Comparison of ENCODE assay signal across 10 cellular contexts in the genomic region with DNA sequence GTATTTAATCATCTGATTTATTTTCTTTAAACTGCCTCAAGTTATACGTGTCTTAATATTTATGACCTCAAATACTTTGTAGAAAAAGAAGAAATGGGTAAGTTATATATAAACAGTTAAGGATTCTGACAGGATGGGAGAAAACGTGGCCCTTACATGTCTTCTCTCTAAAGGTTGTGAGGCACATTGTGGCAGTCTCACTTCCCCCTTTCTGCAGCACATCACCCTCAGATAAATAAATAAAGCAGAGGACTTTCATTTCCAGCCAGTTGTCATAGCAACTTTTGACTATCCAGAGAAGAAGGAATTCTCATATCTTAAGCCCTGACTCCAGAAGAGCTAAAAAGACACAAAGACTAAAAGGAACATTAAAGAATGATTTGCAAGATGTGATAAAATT.
DNase-seq lines count a peak whose midpoint lies in the region; ATAC-seq and TF ChIP-seq lines count a peak whose summit lies in the region.
"Had no signal": no experiment of that assay in that cellular context is flagged by ENCODE, and none has a peak within 500 bp of the region (broad histone marks: within the 10 kb centered on the region; RNA-seq: fewer than 3 reads in every experiment).

No MANE protein-coding gene starts in this region.

- DNase-seq in GM10266 (ENCODE audit: extremely low spot score) (peak; percentile 44), NOMO-1 treated with dmso at 0.1 percent for 144 hours (lab: John Stamatoyannopoulos, UW; ENCODE audit: unreplicated experiment) (peak; percentile 44), NCI-H510A treated with DMSO at 0.1 percent for 48 hours (lab: John Stamatoyannopoulos, UW) (no peak), HEK293T (ENCODE audit: extremely low spot score) (no peak)
- DNase-seq in central memory CD4-positive, alpha-beta T cell = no peak
- DNase-seq: mammary epithelial cell; stimulated activated CD4-positive, alpha-beta T cell treated with anti-CD3 and anti-CD28 coated beads, Interleukin-12 subunit alpha, Interleukin-12 subunit beta, amount 100 ng/mL, for 4 hours had no signal

- POLR2A ChIA-PET in HEK293T (lab: Yijun Ruan, JAX) = interaction anchor here (0.6 kb wide), 1 partner anchor 1112 kb away, joined by 3 read pairs; no protein-coding TSS in a partner anchor

- peak; percentile 97 for ATAC-seq in GM19452 (IDR thresholded peaks at IDR 0.05; ENCODE audit: unreplicated experiment)
- ATAC-seq in HG03060 (IDR thresholded peaks at IDR 0.05; ENCODE audit: low read depth, unreplicated experiment) = peak; percentile 88
- no peak for ATAC-seq in SK-N-SH treated with all-trans-retinoic acid at 6 μM for 48 hours

- no peak for TF ChIP-seq CTCF in GM10266 (IDR thresholded peaks at IDR 0.05; ENCODE audit: control insufficient read depth, insufficient read depth, low read depth, missing control alignments)

- CTCF ChIA-PET in HEK293T (lab: Yijun Ruan, JAX) = no interaction called here

TF ChIP-seq in SK-N-SH treated with all-trans-retinoic acid at 6 μM for 48 hours, 23 proteins besides CTCF, POLR2A, EP300 and RAD21:
- no peak for TF ChIP-seq RARB (CRISPR knock-in tag; IDR thresholded peaks at IDR 0.05)
- no peak for TF ChIP-seq PPARA (CRISPR knock-in tag; IDR thresholded peaks at IDR 0.05; ENCODE audit: borderline replicate concordance)
- no peak for TF ChIP-seq ESRRG (CRISPR knock-in tag; IDR thresholded peaks at IDR 0.05)
- TF ChIP-seq OSR1 (CRISPR knock-in tag; IDR thresholded peaks at IDR 0.05) = no peak
- TF ChIP-seq CSDC2 (CRISPR knock-in tag; IDR thresholded peaks at IDR 0.05) = no peak
- no peak for TF ChIP-seq ZNF565 (CRISPR knock-in tag; conservative IDR thresholded peaks at IDR 0.05; ENCODE audit: low read depth)
- TF ChIP-seq, protein P1, sequence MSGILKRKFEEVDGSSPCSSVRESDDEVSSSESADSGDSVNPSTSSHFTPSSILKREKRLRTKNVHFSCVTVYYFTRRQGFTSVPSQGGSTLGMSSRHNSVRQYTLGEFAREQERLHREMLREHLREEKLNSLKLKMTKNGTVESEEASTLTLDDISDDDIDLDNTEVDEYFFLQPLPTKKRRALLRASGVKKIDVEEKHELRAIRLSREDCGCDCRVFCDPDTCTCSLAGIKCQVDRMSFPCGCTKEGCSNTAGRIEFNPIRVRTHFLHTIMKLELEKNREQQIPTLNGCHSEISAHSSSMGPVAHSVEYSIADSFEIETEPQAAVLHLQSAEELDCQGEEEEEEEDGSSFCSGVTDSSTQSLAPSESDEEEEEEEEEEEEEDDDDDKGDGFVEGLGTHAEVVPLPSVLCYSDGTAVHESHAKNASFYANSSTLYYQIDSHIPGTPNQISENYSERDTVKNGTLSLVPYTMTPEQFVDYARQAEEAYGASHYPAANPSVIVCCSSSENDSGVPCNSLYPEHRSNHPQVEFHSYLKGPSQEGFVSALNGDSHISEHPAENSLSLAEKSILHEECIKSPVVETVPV (CRISPR knock-in tag; IDR thresholded peaks at IDR 0.05) = no peak
- no peak for TF ChIP-seq ARNTL (CRISPR knock-in tag; IDR thresholded peaks at IDR 0.05; ENCODE audit: borderline replicate concordance, low read depth)
- TF ChIP-seq, protein P2, sequence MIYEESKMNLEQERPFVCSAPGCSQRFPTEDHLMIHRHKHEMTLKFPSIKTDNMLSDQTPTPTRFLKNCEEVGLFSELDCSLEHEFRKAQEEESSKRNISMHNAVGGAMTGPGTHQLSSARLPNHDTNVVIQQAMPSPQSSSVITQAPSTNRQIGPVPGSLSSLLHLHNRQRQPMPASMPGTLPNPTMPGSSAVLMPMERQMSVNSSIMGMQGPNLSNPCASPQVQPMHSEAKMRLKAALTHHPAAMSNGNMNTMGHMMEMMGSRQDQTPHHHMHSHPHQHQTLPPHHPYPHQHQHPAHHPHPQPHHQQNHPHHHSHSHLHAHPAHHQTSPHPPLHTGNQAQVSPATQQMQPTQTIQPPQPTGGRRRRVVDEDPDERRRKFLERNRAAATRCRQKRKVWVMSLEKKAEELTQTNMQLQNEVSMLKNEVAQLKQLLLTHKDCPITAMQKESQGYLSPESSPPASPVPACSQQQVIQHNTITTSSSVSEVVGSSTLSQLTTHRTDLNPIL (CRISPR knock-in tag; IDR thresholded peaks at IDR 0.05; ENCODE audit: low read depth) = no peak
- TF ChIP-seq SNAI2 (CRISPR knock-in tag; IDR thresholded peaks at IDR 0.05) = no peak

TF ChIP-seq in HEK293T, 16 proteins besides CTCF, POLR2A, EP300 and RAD21:
- TF ChIP-seq FOXA1 (IDR thresholded peaks at IDR 0.05) = no peak
- no peak for TF ChIP-seq ARNT (IDR thresholded peaks at IDR 0.05)

Comparison
In these comparisons a context has a peak if more than half of its experiments do, and no peak if none do; other contexts are left out.
1. DNase-seq: peak in GM10266 (single experiment) and NOMO-1 treated with dmso at 0.1 percent for 144 hours (single experiment); none in NCI-H510A treated with DMSO at 0.1 percent for 48 hours (single experiment), central memory CD4-positive, alpha-beta T cell (single experiment) and HEK293T (single experiment).